ENCODE assay signal across 18 cellular contexts in genomic region chr1:215635827-215636226, GRCh38.
DNase-seq lines count a peak whose midpoint lies in the region; ATAC-seq, FAIRE-seq and TF ChIP-seq lines count a peak whose summit lies in the region.
"Had no signal": no experiment of that assay in that cellular context is flagged by ENCODE, and none has a peak within 500 bp of the region (broad histone marks: within the 10 kb centered on the region; RNA-seq: fewer than 3 reads in every experiment).

No MANE protein-coding gene starts in this region.

- TF ChIP-seq POLR2A in esophagus squamous epithelium (IDR thresholded peaks at IDR 0.05), result no peak
- no peak for TF ChIP-seq POLR2A in suprapubic skin (IDR thresholded peaks at IDR 0.05)

- no peak overlapping the region for H3K4me3 ChIP-seq in esophagus squamous epithelium
- H3K4me3 ChIP-seq in suprapubic skin, result no peak overlapping the region
- H3K4me3 ChIP-seq: thyroid gland had no signal

- H3K4me1 ChIP-seq in esophagus squamous epithelium, result peaks cover 10 to 34% (median 20%) of the 10 kb centered on the region in 3 donors
- H3K4me1 ChIP-seq in suprapubic skin, result peaks cover 25% of the 10 kb centered on the region

- peak overlapping the region; percentile 65 to 81 (median 76) for H3K27ac ChIP-seq in esophagus squamous epithelium
- H3K27ac ChIP-seq in suprapubic skin, result peak overlapping the region; percentile 81
- H3K27ac ChIP-seq: thyroid gland had no signal

- no peaks in the 10 kb centered on the region for H3K36me3 Mint-ChIP-seq in nephron progenitor cell (ENCODE audit: low read depth)
- no peaks in the 10 kb centered on the region for H3K36me3 Mint-ChIP-seq in naive thymus-derived CD8-positive, alpha-beta T cell
- H3K36me3 Mint-ChIP-seq: CD4-positive, alpha-beta memory T cell; stimulated activated memory B cell treated with anti-CD40 and anti-IgM and Interleukin-4, amounts not matched to agents 10 μg/mL and 1 μg/mL and 100 μg/mL, for 72 hours had no signal

- H3K27me3 Mint-ChIP-seq in nephron progenitor cell (ENCODE audit: low read depth, poor library complexity), result no peaks in the 10 kb centered on the region
- peaks cover 2 to 28% (median 14%) of the 10 kb centered on the region in 5 donors for H3K27me3 Mint-ChIP-seq in naive thymus-derived CD8-positive, alpha-beta T cell
- H3K27me3 Mint-ChIP-seq: CD4-positive, alpha-beta memory T cell; stimulated activated memory B cell treated with anti-CD40 and anti-IgM and Interleukin-4, amounts not matched to agents 10 μg/mL and 1 μg/mL and 100 μg/mL, for 72 hours had no signal

- DNase-seq in HuH-7 (ENCODE audit: low spot score), result peak; percentile 46
- DNase-seq in esophagus squamous epithelium (lab: John Stamatoyannopoulos, UW), result no peak
- no peak for DNase-seq in nephron progenitor cell
- DNase-seq in suprapubic skin (ENCODE audit: low spot score in 2 of 2), result no peak
- DNase-seq in GM19239 (ENCODE audit: insufficient read length, low spot score), result no peak
- DNase-seq in naive thymus-derived CD8-positive, alpha-beta T cell, result no peak
- DNase-seq in head of caudate nucleus, result no peak
- no peak for DNase-seq in DMS79 (lab: John Stamatoyannopoulos, UW)
- DNase-seq: activated CD4-positive, alpha-beta T cell treated with anti-CD3 and anti-CD28 coated beads for 1 hour; activated naive CD4-positive, alpha-beta T cell treated with anti-CD3 and anti-CD28 coated beads for 36 hours; activated T-cell treated with anti-CD3 and anti-CD28 coated beads, Interleukin-2, amount 50 U/mL, for 24 hours; caudate nucleus; CD4-positive, alpha-beta memory T cell; DND-41; HCEC 1CT; NCI-H526; thyroid gland had no signal

- no peak overlapping the region for H3K4me3 Mint-ChIP-seq in nephron progenitor cell
- no peak overlapping the region for H3K4me3 Mint-ChIP-seq in naive thymus-derived CD8-positive, alpha-beta T cell
- H3K4me3 Mint-ChIP-seq: activated naive CD4-positive, alpha-beta T cell treated with anti-CD3 and anti-CD28 coated beads for 36 hours; activated T-cell treated with anti-CD3 and anti-CD28 coated beads, Interleukin-2, amount 50 U/mL, for 24 hours; CD4-positive, alpha-beta memory T cell; stimulated activated memory B cell treated with anti-CD40 and anti-IgM and Interleukin-4, amounts not matched to agents 10 μg/mL and 1 μg/mL and 100 μg/mL, for 72 hours had no signal

- no peaks in the 10 kb centered on the region for H3K9me3 Mint-ChIP-seq in nephron progenitor cell
- H3K9me3 Mint-ChIP-seq in naive thymus-derived CD8-positive, alpha-beta T cell, result peaks cover 0 to 2% (median 0%) of the 10 kb centered on the region in 9 donors
- H3K9me3 Mint-ChIP-seq: activated naive CD4-positive, alpha-beta T cell treated with anti-CD3 and anti-CD28 coated beads for 36 hours; activated T-cell treated with anti-CD3 and anti-CD28 coated beads, Interleukin-2, amount 50 U/mL, for 24 hours; stimulated activated memory B cell treated with anti-CD40 and anti-IgM and Interleukin-4, amounts not matched to agents 10 μg/mL and 1 μg/mL and 100 μg/mL, for 72 hours had no signal

- POLR2A ChIA-PET in naive thymus-derived CD8-positive, alpha-beta T cell (lab: Charles Lee), result no interaction called here

- no peaks in the 10 kb centered on the region for H3K9me3 ChIP-seq in esophagus squamous epithelium
- no peaks in the 10 kb centered on the region for H3K9me3 ChIP-seq in suprapubic skin
- H3K9me3 ChIP-seq: thyroid gland had no signal

- TF ChIP-seq EP300 in suprapubic skin (IDR thresholded peaks at IDR 0.05), result no peak

- intact Hi-C loops in esophagus squamous epithelium (cut with DNase I) (no loop called here), head of caudate nucleus (cut with DNase I) (no loop called here)

- H3K4me1 Mint-ChIP-seq in nephron progenitor cell, result peaks cover 38% of the 10 kb centered on the region
- H3K4me1 Mint-ChIP-seq in naive thymus-derived CD8-positive, alpha-beta T cell, result no peaks in the 10 kb centered on the region
- H3K4me1 Mint-ChIP-seq: CD4-positive, alpha-beta memory T cell; stimulated activated memory B cell treated with anti-CD40 and anti-IgM and Interleukin-4, amounts not matched to agents 10 μg/mL and 1 μg/mL and 100 μg/mL, for 72 hours had no signal

- ATAC-seq in naive thymus-derived CD8-positive, alpha-beta T cell, result no peak
- ATAC-seq: stimulated activated memory B cell treated with anti-CD40 and anti-IgM and Interleukin-4, amounts not matched to agents 10 μg/mL and 1 μg/mL and 100 μg/mL, for 72 hours had no signal

- H3K36me3 ChIP-seq in esophagus squamous epithelium (no peaks in the 10 kb centered on the region), suprapubic skin (no peaks in the 10 kb centered on the region)
- H3K36me3 ChIP-seq: thyroid gland had no signal

- H3K27me3 ChIP-seq in esophagus squamous epithelium (no peaks in the 10 kb centered on the region), suprapubic skin (no peaks in the 10 kb centered on the region)
- H3K27me3 ChIP-seq: thyroid gland had no signal

- FAIRE-seq in GM19239 (lab: Jason Lieb, UNC), result no peak

- 59 to 88% methylated on average over 3 to 5 of the region's 6 CpGs for WGBS in esophagus squamous epithelium, 2 donors
- 78% methylated on average over 6 of the region's 6 CpGs for WGBS in suprapubic skin

- peak overlapping the region; percentile 38 for H3K27ac Mint-ChIP-seq in nephron progenitor cell
- no peak overlapping the region for H3K27ac Mint-ChIP-seq in naive thymus-derived CD8-positive, alpha-beta T cell
- H3K27ac Mint-ChIP-seq: activated naive CD4-positive, alpha-beta T cell treated with anti-CD3 and anti-CD28 coated beads for 36 hours; activated T-cell treated with anti-CD3 and anti-CD28 coated beads, Interleukin-2, amount 50 U/mL, for 24 hours; CD4-positive, alpha-beta memory T cell; stimulated activated memory B cell treated with anti-CD40 and anti-IgM and Interleukin-4, amounts not matched to agents 10 μg/mL and 1 μg/mL and 100 μg/mL, for 72 hours had no signal

- TF ChIP-seq CTCF in esophagus squamous epithelium (IDR thresholded peaks at IDR 0.05) (no peak), nephron progenitor cell (IDR thresholded peaks at IDR 0.05) (no peak), suprapubic skin (IDR thresholded peaks at IDR 0.05) (no peak)
